8 cellular contexts compared by ENCODE assay signal in genomic region chr16:1474471-1474795, GRCh38. TPM values are rescaled to one million over a fixed set of nuclear protein-coding genes. Genes with fewer than 3 reads are reported as not detected.
DNase-seq lines count a peak whose midpoint lies in the region; ATAC-seq and TF ChIP-seq lines count a peak whose summit lies in the region.

No MANE protein-coding gene starts in this region.

- H3K9ac ChIP-seq in mucosa of rectum (ENCODE audit: low read depth in 1 of 2, low read length in 2 of 2): peak overlapping the region; percentile 87 to 89

- ATAC-seq in HG03457 (IDR thresholded peaks at IDR 0.05; ENCODE audit: unreplicated experiment): peak; percentile 22

- in situ Hi-C loops in G401 (cut with HindIII; ENCODE audit: low sequenced_read_pairs): no loop called here

- no peaks in the 10 kb centered on the region for H3K36me3 ChIP-seq in mucosa of rectum (ENCODE audit: control insufficient read depth in 2 of 2, insufficient read depth in 2 of 2, low read length in 2 of 2)

- DNase-seq in T-helper 2 cell treated with Interferon-gamma antibody and Interleukin-4, amounts not matched to agents 5 μg/mL and 100 μg/mL, for 36 hours (ENCODE audit: low spot score): no peak
- DNase-seq in T-helper 2 cell: no peak
- no peak for DNase-seq in cardiac fibroblast (ENCODE audit: low read depth in 2 of 2)
- no peak for DNase-seq in DMS153 treated with DMSO at 0.1 percent for 48 hours (lab: John Stamatoyannopoulos, UW; ENCODE audit: unreplicated experiment)
- DNase-seq in G401 (ENCODE audit: low spot score): no peak
- no peak for DNase-seq in SK-N-DZ (ENCODE audit: low spot score)

- H3K27me3 Mint-ChIP-seq in T-helper 2 cell treated with Interferon-gamma antibody and Interleukin-4, amounts not matched to agents 5 μg/mL and 100 μg/mL, for 36 hours (ENCODE audit: low read depth): no peaks in the 10 kb centered on the region

- peaks cover 12% of the 10 kb centered on the region for H3K4me1 Mint-ChIP-seq in T-helper 2 cell treated with Interferon-gamma antibody and Interleukin-4, amounts not matched to agents 5 μg/mL and 100 μg/mL, for 36 hours (ENCODE audit: low read depth)

- peaks cover 1% of the 10 kb centered on the region for H3K36me3 Mint-ChIP-seq in T-helper 2 cell treated with Interferon-gamma antibody and Interleukin-4, amounts not matched to agents 5 μg/mL and 100 μg/mL, for 36 hours (ENCODE audit: low read depth)

- no peaks in the 10 kb centered on the region for H3K9me3 Mint-ChIP-seq in T-helper 2 cell treated with Interferon-gamma antibody and Interleukin-4, amounts not matched to agents 5 μg/mL and 100 μg/mL, for 36 hours

- peaks cover 15 to 16% of the 10 kb centered on the region in 2 donors for H3K4me1 ChIP-seq in mucosa of rectum (ENCODE audit: control insufficient read depth in 2 of 2, insufficient read depth in 2 of 2, low read length in 2 of 2)

- H3K27me3 ChIP-seq in mucosa of rectum (ENCODE audit: control insufficient read depth in 2 of 2, insufficient read depth in 2 of 2, low read length in 2 of 2): no peaks in the 10 kb centered on the region

- H3K9me3 ChIP-seq in mucosa of rectum (ENCODE audit: control insufficient read depth in 2 of 2, low read length in 2 of 2): no peaks in the 10 kb centered on the region

- peak overlapping the region; percentile 77 for H3K4me3 Mint-ChIP-seq in T-helper 2 cell treated with Interferon-gamma antibody and Interleukin-4, amounts not matched to agents 5 μg/mL and 100 μg/mL, for 36 hours

- H3K27ac Mint-ChIP-seq in T-helper 2 cell treated with Interferon-gamma antibody and Interleukin-4, amounts not matched to agents 5 μg/mL and 100 μg/mL, for 36 hours: peak overlapping the region; percentile 11

- no peak for TF ChIP-seq CTCF in cardiac fibroblast (IDR thresholded peaks at IDR 0.05; ENCODE audit: low read depth, low read length)

- peak overlapping the region; percentile 61 to 77 for H3K27ac ChIP-seq in mucosa of rectum (ENCODE audit: low read depth in 2 of 2, low read length in 2 of 2)

- H3K4me3 ChIP-seq in cardiac fibroblast (replicated peaks in 1 of 2; ENCODE audit: low read depth in 2 of 2, low read length in 2 of 2) (peak overlapping the region; percentile 68 to 77), mucosa of rectum (ENCODE audit: low read length in 2 of 2) (peak overlapping the region; percentile 79 to 83)

RNA-seq across cellular contexts. Expression of gene CLCN7, which starts 0.4 kb away (rescaled TPM):
- 195 and 203 TPM in 2 replicates for total RNA-seq in G401 (2014; rRNA removed; shearing (Covaris generic))
- polyA plus RNA-seq in SK-N-DZ (2014; cell fraction: cytosol; rRNA removed): 47.2 and 67.5 TPM in 2 replicates
- polyA plus RNA-seq in SK-N-DZ (2014; cell fraction: nucleus; rRNA removed): 328 and 374 TPM in 2 replicates

RNA-seq across cellular contexts. Expression of gene PTX4, which starts 14.3 kb away (rescaled TPM):
- total RNA-seq in G401 (2014; rRNA removed; shearing (Covaris generic)): 0.61 TPM in 1 of 2 replicates, not detected in the other
- not detected in 2 replicates for polyA plus RNA-seq in SK-N-DZ (2014; cell fraction: cytosol; rRNA removed)
- not detected in 2 replicates for polyA plus RNA-seq in SK-N-DZ (2014; cell fraction: nucleus; rRNA removed)

RNA-seq across cellular contexts. Expression of gene TELO2, which starts 18.7 kb away (rescaled TPM):
- total RNA-seq in G401 (2014; rRNA removed; shearing (Covaris generic)): 86.9 and 97.8 TPM in 2 replicates
- polyA plus RNA-seq in SK-N-DZ (2014; cell fraction: cytosol; rRNA removed): 35.5 and 36.4 TPM in 2 replicates
- 165 and 184 TPM in 2 replicates for polyA plus RNA-seq in SK-N-DZ (2014; cell fraction: nucleus; rRNA removed)

RNA-seq across cellular contexts. Expression of gene CCDC154, which starts 30.1 kb away (rescaled TPM):
- total RNA-seq in G401 (2014; rRNA removed; shearing (Covaris generic)): 0.75 TPM in 1 of 2 replicates, not detected in the other
- 0.27 and 0.35 TPM in 2 replicates for polyA plus RNA-seq in SK-N-DZ (2014; cell fraction: cytosol; rRNA removed)
- polyA plus RNA-seq in SK-N-DZ (2014; cell fraction: nucleus; rRNA removed): 2.1 and 5.8 TPM in 2 replicates

RNA-seq across cellular contexts. Expression of gene PERCC1, which starts 43.6 kb away (rescaled TPM):
- not detected in 2 replicates for total RNA-seq in G401 (2014; rRNA removed; shearing (Covaris generic))
- 2.0 and 5.6 TPM in 2 replicates for polyA plus RNA-seq in SK-N-DZ (2014; cell fraction: cytosol; rRNA removed)
- polyA plus RNA-seq in SK-N-DZ (2014; cell fraction: nucleus; rRNA removed): 1.2 and 3.3 TPM in 2 replicates
